1 cellular context compared by ENCODE assay signal in the genomic region with DNA sequence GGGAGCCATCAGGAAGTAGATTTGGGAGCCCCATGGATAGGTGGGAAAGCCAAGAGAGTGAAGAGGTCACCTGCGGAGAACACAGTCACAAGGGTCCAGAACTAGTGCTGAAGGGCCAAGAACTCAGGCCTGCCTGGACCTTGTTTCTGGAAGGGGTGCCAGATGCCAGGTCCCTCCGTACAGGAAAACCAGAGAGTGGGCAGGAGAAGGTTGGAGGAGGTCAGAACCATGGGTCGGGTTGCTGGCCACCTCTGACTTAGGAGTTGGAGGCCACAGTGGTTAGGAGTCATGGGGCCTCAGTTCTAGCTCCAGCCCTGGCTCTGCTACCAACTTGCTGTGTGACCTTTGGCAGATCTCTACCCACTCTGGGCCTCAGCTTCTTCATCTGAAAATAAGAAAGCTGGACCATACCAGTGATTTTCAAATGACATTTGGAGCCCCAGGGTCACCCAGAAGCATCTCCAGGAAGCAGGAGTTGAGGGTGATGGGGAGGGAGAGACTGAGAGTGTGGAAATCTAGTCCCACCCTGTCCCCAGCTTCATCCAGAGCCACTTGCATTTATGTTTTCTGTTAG.
TF ChIP-seq lines count a peak whose summit lies in the region.

No MANE protein-coding gene starts in this region.

TF ChIP-seq in HEK293, 187 proteins besides CTCF, POLR2A, EP300 and RAD21:
- TF ChIP-seq, protein P1, sequence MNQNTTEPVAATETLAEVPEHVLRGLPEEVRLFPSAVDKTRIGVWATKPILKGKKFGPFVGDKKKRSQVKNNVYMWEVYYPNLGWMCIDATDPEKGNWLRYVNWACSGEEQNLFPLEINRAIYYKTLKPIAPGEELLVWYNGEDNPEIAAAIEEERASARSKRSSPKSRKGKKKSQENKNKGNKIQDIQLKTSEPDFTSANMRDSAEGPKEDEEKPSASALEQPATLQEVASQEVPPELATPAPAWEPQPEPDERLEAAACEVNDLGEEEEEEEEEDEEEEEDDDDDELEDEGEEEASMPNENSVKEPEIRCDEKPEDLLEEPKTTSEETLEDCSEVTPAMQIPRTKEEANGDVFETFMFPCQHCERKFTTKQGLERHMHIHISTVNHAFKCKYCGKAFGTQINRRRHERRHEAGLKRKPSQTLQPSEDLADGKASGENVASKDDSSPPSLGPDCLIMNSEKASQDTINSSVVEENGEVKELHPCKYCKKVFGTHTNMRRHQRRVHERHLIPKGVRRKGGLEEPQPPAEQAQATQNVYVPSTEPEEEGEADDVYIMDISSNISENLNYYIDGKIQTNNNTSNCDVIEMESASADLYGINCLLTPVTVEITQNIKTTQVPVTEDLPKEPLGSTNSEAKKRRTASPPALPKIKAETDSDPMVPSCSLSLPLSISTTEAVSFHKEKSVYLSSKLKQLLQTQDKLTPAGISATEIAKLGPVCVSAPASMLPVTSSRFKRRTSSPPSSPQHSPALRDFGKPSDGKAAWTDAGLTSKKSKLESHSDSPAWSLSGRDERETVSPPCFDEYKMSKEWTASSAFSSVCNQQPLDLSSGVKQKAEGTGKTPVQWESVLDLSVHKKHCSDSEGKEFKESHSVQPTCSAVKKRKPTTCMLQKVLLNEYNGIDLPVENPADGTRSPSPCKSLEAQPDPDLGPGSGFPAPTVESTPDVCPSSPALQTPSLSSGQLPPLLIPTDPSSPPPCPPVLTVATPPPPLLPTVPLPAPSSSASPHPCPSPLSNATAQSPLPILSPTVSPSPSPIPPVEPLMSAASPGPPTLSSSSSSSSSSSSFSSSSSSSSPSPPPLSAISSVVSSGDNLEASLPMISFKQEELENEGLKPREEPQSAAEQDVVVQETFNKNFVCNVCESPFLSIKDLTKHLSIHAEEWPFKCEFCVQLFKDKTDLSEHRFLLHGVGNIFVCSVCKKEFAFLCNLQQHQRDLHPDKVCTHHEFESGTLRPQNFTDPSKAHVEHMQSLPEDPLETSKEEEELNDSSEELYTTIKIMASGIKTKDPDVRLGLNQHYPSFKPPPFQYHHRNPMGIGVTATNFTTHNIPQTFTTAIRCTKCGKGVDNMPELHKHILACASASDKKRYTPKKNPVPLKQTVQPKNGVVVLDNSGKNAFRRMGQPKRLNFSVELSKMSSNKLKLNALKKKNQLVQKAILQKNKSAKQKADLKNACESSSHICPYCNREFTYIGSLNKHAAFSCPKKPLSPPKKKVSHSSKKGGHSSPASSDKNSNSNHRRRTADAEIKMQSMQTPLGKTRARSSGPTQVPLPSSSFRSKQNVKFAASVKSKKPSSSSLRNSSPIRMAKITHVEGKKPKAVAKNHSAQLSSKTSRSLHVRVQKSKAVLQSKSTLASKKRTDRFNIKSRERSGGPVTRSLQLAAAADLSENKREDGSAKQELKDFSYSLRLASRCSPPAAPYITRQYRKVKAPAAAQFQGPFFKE (tag by site-specific recombination; IDR thresholded peaks at IDR 0.05; ENCODE audit: borderline replicate concordance) = no peak
- no peak for TF ChIP-seq ZNF23 (tag by site-specific recombination; IDR thresholded peaks at IDR 0.05; ENCODE audit: borderline replicate concordance)
- no peak for TF ChIP-seq SP2 (tag by site-specific recombination; IDR thresholded peaks at IDR 0.05)
- TF ChIP-seq ZNF768 (tag by site-specific recombination; IDR thresholded peaks at IDR 0.05) = 0 out of 2 replicates have a peak, but pooled peaks have one; percentile 11
